ENCODE assay signal across 13 cellular contexts in the genomic region with DNA sequence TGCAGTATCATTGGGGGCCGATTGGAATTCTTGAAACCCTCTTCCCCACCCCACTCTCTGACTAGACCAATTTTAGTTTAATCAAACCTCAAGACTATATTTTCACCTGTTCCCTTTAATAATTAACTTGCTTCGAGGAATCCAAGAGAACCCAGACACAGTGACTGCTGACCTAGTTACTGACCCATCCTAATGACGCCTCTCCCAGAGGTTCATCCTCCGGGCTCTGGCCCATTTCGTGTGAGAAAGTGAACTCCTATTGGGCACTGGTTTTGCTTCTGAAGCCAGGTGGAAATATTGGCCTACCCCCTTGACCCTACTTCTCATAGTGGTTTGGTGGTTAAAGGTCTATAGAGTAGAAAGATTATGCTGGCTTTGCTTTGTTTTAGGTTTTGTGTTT.
"Had no signal": no experiment of that assay in that cellular context is flagged by ENCODE, and none has a peak within 500 bp of the region (broad histone marks: within the 10 kb centered on the region; RNA-seq: fewer than 3 reads in every experiment).

No MANE protein-coding gene starts in this region.

- H3K27me3 ChIP-seq: pancreas had no signal

- H3K36me3 ChIP-seq: pancreas, WERI-Rb-1 had no signal

- ATAC-seq: activated CD8-positive, alpha-beta T cell treated with anti-CD3 and anti-CD28 coated beads for 36 hours had no signal

- H3K9me3 ChIP-seq: pancreas had no signal

- DNase-seq: activated CD4-positive, alpha-beta T cell treated with anti-CD3 and anti-CD28 coated beads for 4 hours; activated CD8-positive, alpha-beta memory T cell treated with anti-CD3 and anti-CD28 coated beads, Interleukin-2, amount 50 U/mL, for 4 hours; activated CD8-positive, alpha-beta T cell treated with anti-CD3 and anti-CD28 coated beads for 36 hours; activated naive CD4-positive, alpha-beta T cell treated with Interleukin-2 at 50 U/mL for 16 hours; caudate nucleus; effector CD4-positive, alpha-beta T cell; foreskin melanocyte; mesendoderm; pancreas; T-helper 1 cell had no signal

- H3K4me3 ChIP-seq: coronary artery, pancreas, skin epidermis had no signal

- H3K27ac ChIP-seq: skin epidermis, WERI-Rb-1 had no signal
